In the genomic region with DNA sequence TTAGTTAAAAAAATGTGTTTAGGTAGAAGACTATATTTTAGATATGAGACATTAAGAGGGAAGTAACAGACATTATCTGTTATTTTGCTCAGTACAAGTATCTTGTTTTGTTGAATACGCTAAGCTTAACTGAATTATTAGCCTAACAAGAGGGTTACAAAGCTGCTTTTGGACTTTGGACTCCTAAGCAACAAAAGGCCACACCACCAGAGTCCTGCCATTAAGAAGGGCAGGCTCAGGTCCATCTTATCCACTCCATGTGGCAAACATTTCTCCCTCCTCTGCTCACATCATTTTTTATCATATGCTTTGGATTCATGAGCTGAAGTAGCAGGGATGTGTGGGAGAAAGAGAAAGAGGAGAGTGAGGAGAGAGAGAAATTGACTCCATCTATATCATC, we compare ENCODE assay signal across 1 cellular context.
TF ChIP-seq lines count a peak whose summit lies in the region.

No MANE protein-coding gene starts in this region.

TF ChIP-seq in HepG2, 621 proteins besides CTCF, POLR2A, EP300 and RAD21 (continued from another document):
- TF ChIP-seq, protein P1, sequence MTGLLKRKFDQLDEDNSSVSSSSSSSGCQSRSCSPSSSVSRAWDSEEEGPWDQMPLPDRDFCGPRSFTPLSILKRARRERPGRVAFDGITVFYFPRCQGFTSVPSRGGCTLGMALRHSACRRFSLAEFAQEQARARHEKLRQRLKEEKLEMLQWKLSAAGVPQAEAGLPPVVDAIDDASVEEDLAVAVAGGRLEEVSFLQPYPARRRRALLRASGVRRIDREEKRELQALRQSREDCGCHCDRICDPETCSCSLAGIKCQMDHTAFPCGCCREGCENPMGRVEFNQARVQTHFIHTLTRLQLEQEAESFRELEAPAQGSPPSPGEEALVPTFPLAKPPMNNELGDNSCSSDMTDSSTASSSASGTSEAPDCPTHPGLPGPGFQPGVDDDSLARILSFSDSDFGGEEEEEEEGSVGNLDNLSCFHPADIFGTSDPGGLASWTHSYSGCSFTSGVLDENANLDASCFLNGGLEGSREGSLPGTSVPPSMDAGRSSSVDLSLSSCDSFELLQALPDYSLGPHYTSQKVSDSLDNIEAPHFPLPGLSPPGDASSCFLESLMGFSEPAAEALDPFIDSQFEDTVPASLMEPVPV (CRISPR knock-in tag; IDR thresholded peaks at IDR 0.05) = no peak
